In genomic region chr2:152587187-152587947, GRCh38 we compare ENCODE assay signal across 17 cellular contexts.
DNase-seq lines count a peak whose midpoint lies in the region; ATAC-seq and TF ChIP-seq lines count a peak whose summit lies in the region.
"Had no signal": no experiment of that assay in that cellular context is flagged by ENCODE, and none has a peak within 500 bp of the region (broad histone marks: within the 10 kb centered on the region; RNA-seq: fewer than 3 reads in every experiment).

No MANE protein-coding gene starts in this region.

- H3K9me3 ChIP-seq in breast epithelium: no peaks in the 10 kb centered on the region
- H3K9me3 ChIP-seq: pancreas, SJSA1 had no signal

- TF ChIP-seq CTCF in MCF 10A (IDR thresholded peaks at IDR 0.05; ENCODE audit: unreplicated experiment): no peak
- no peak for TF ChIP-seq CTCF in breast epithelium (IDR thresholded peaks at IDR 0.05)
- no peak for TF ChIP-seq CTCF in astrocyte of the spinal cord (IDR thresholded peaks at IDR 0.05; ENCODE audit: low read depth, low read length)
- no peak for TF ChIP-seq CTCF in foreskin fibroblast (IDR thresholded peaks at IDR 0.05; ENCODE audit: low read depth, low read length)

- no TSS peak for BruUV-seq in MCF 10A (replicated peaks; lab: Mats Ljungman, UMichigan)

- no peaks in the 10 kb centered on the region for H3K9me3 Mint-ChIP-seq in MCF 10A (ENCODE audit: unreplicated experiment)
- H3K9me3 Mint-ChIP-seq: activated T-helper 1 cell treated with anti-CD3 and anti-CD28 coated beads, Interleukin-12 subunit alpha, Interleukin-12 subunit beta, Interleukin-2, Interleukin-4 antibody, amounts not matched to agents 30 ng/mL and 10 ng/mL and 1 ng/mL, durations not matched to agents 14 hours and 24 hours and 36 hours had no signal

- no peaks in the 10 kb centered on the region for H3K4me1 ChIP-seq in breast epithelium
- H3K4me1 ChIP-seq: pancreas had no signal

- in situ Hi-C loops in astrocyte of the spinal cord (cut with HindIII; ENCODE audit: low sequenced_read_pairs): no loop called here

- POLR2A ChIA-PET in MCF 10A (lab: Yijun Ruan, JAX): interaction anchor here (3.1 kb wide), 1 partner anchor 14 kb away, joined by 8 read pairs; no protein-coding TSS in a partner anchor

- CTCF ChIA-PET in MCF 10A (lab: Yijun Ruan, JAX): interaction anchor here (1.3 to 1.9 kb wide), 2 partner anchors 9 to 48 kb away, joined by 4 to 5 read pairs; no protein-coding TSS in a partner anchor

- peaks cover 32% of the 10 kb centered on the region for H3K4me1 Mint-ChIP-seq in MCF 10A (ENCODE audit: insufficient read depth, unreplicated experiment)

- no peak overlapping the region for H3K4me3 ChIP-seq in breast epithelium
- H3K4me3 ChIP-seq in astrocyte of the spinal cord (ENCODE audit: low read depth, low read length): no peak overlapping the region
- H3K4me3 ChIP-seq in foreskin fibroblast (ENCODE audit: low read depth in 1 of 2, low read length in 2 of 2): no peak overlapping the region
- H3K4me3 ChIP-seq: pancreas, SJSA1 had no signal

- H3K4me3 Mint-ChIP-seq in MCF 10A (ENCODE audit: unreplicated experiment): no peak overlapping the region
- H3K4me3 Mint-ChIP-seq: activated T-helper 1 cell treated with anti-CD3 and anti-CD28 coated beads, Interleukin-12 subunit alpha, Interleukin-12 subunit beta, Interleukin-2, Interleukin-4 antibody, amounts not matched to agents 30 ng/mL and 10 ng/mL and 1 ng/mL, durations not matched to agents 14 hours and 24 hours and 36 hours had no signal

- peaks cover 38% of the 10 kb centered on the region for H3K36me3 Mint-ChIP-seq in MCF 10A (ENCODE audit: insufficient read depth, unreplicated experiment)

- intact Hi-C loops in MCF 10A (cut with micrococcal nuclease): no loop called here
- intact Hi-C loops in breast epithelium (cut with DNase I; ENCODE audit: low total_unique reads): no loop called here
- intact Hi-C loops in head of caudate nucleus (cut with DNase I): no loop called here

- no peak for ATAC-seq in HG03432 (IDR thresholded peaks at IDR 0.05; ENCODE audit: unreplicated experiment)
- ATAC-seq: pancreas had no signal

- no peak overlapping the region for H3K27ac ChIP-seq in breast epithelium
- H3K27ac ChIP-seq: epithelial cell of prostate, pancreas, SJSA1 had no signal

- no peaks in the 10 kb centered on the region for H3K36me3 ChIP-seq in breast epithelium
- H3K36me3 ChIP-seq: pancreas, SJSA1 had no signal

- DNase-seq in MCF 10A (ENCODE audit: unreplicated experiment) (no peak), breast epithelium (ENCODE audit: low spot score in 2 of 2) (no peak), astrocyte of the spinal cord (ENCODE audit: low read depth, low spot score) (peak; percentile 27), foreskin fibroblast (peak; percentile 38 to 72), head of caudate nucleus (no peak), NCI-H69 (lab: John Stamatoyannopoulos, UW) (no peak), C1 segment of cervical spinal cord (lab: John Stamatoyannopoulos, UW) (no peak)
- DNase-seq: ACHN; activated CD4-positive, alpha-beta T cell treated with anti-CD3 and anti-CD28 coated beads, Interleukin-2, amount 50 U/mL, for 4 hours; GDM1; NCI-H146; NCI-H446; pancreas had no signal

- no peaks in the 10 kb centered on the region for H3K27me3 ChIP-seq in breast epithelium
- H3K27me3 ChIP-seq: pancreas, SJSA1 had no signal

- no peak for TF ChIP-seq POLR2A in breast epithelium (IDR thresholded peaks at IDR 0.05)

- H3K27ac Mint-ChIP-seq in MCF 10A (ENCODE audit: low read depth, unreplicated experiment): peak overlapping the region; percentile 14
- H3K27ac Mint-ChIP-seq: activated T-helper 1 cell treated with anti-CD3 and anti-CD28 coated beads, Interleukin-12 subunit alpha, Interleukin-12 subunit beta, Interleukin-2, Interleukin-4 antibody, amounts not matched to agents 30 ng/mL and 10 ng/mL and 1 ng/mL, durations not matched to agents 14 hours and 24 hours and 36 hours had no signal

- no peaks in the 10 kb centered on the region for H3K27me3 Mint-ChIP-seq in MCF 10A (ENCODE audit: insufficient read depth, unreplicated experiment)

Comparison
In these comparisons a context has a peak if more than half of its experiments do, and no peak if none do; other contexts are left out.
1. DNase-seq: peak in astrocyte of the spinal cord (single experiment) and foreskin fibroblast (2 of 2); none in MCF 10A (single experiment), breast epithelium (0 of 2), head of caudate nucleus (0 of 42), NCI-H69 (single experiment) and C1 segment of cervical spinal cord (0 of 14).